In the genomic region with DNA sequence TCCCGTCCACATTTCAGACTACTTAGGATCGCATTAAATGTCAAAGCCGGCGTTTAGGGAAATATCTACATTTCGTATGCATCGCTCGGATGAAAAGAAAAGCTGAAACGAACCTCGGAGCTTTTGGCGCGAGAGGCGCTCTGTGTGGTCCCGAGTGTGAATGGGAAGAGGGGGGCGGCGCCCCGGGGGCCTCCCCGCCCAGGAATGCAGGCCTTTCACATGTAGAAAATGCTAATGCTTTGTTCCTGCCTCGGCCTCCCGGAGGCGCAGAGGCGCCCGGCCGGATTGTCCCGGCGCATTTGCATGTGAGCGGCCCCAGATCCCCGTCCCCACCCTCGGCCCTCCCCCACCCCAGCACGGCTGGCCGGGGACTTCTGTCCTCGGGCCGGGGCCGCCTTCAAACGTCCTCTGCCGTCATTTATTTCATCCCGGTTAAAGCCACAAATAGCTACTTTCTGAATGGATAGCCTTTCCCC, we compare ENCODE assay signal across 1 cellular context.
A peak's percentile ranks its signal among the peaks of the same experiment; 100 is the strongest.
TF ChIP-seq lines count a peak whose summit lies in the region.

No MANE protein-coding gene starts in this region.

TF ChIP-seq in HepG2, 621 proteins besides CTCF, POLR2A, EP300 and RAD21 (continued from another document and continues in another):
- TF ChIP-seq, protein P1, sequence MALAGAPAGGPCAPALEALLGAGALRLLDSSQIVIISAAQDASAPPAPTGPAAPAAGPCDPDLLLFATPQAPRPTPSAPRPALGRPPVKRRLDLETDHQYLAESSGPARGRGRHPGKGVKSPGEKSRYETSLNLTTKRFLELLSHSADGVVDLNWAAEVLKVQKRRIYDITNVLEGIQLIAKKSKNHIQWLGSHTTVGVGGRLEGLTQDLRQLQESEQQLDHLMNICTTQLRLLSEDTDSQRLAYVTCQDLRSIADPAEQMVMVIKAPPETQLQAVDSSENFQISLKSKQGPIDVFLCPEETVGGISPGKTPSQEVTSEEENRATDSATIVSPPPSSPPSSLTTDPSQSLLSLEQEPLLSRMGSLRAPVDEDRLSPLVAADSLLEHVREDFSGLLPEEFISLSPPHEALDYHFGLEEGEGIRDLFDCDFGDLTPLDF (CRISPR knock-in tag; IDR thresholded peaks at IDR 0.05), result peak; percentile 70; the same call in 1 of the 2 replicates
- TF ChIP-seq ZIK1 (CRISPR knock-in tag; IDR thresholded peaks at IDR 0.05; ENCODE audit: borderline replicate concordance, low read depth) (no peak), RFXAP (CRISPR knock-in tag; IDR thresholded peaks at IDR 0.05; ENCODE audit: borderline replicate concordance) (peak; percentile 34; the same call in 1 of the 2 replicates), SOX13 (IDR thresholded peaks at IDR 0.05) (peak; percentile 21; the same call in 1 of the 2 replicates), SOX13 (CRISPR knock-in tag; conservative IDR thresholded peaks at IDR 0.05 in 1 of 2, IDR thresholded peaks at IDR 0.05 in 1 of 2) (peak in 1 of 2 experiments; percentile 83; a peak in 2 of 4 replicates), ZSCAN12 (CRISPR knock-in tag; IDR thresholded peaks at IDR 0.05) (no peak), ONECUT2 (CRISPR knock-in tag; IDR thresholded peaks at IDR 0.05) (no peak), TFDP2 (CRISPR knock-in tag; IDR thresholded peaks at IDR 0.05) (peak; percentile 61), ATF7 (IDR thresholded peaks at IDR 0.05) (no peak), ATF7 (CRISPR knock-in tag; IDR thresholded peaks at IDR 0.05) (no peak), PPARG (CRISPR knock-in tag; conservative IDR thresholded peaks at IDR 0.05) (0 out of 2 replicates have a peak, but pooled peaks have one; percentile 9), ZNF761 (CRISPR knock-in tag; conservative IDR thresholded peaks at IDR 0.05) (no peak), ZNF598 (CRISPR knock-in tag; IDR thresholded peaks at IDR 0.05; ENCODE audit: borderline replicate concordance) (no peak), HNF1A (IDR thresholded peaks at IDR 0.05; ENCODE audit: low read depth) (no peak), HNF1A (CRISPR knock-in tag; IDR thresholded peaks at IDR 0.05; ENCODE audit: borderline replicate concordance) (no peak), ZNF670 (CRISPR knock-in tag; IDR thresholded peaks at IDR 0.05; ENCODE audit: borderline replicate concordance) (no peak), ETV5 (CRISPR knock-in tag; IDR thresholded peaks at IDR 0.05; ENCODE audit: borderline replicate concordance) (peak; percentile 32; the same call in 1 of the 2 replicates), FOXJ3 (CRISPR knock-in tag; IDR thresholded peaks at IDR 0.05; ENCODE audit: borderline replicate concordance) (peak; percentile 29; the same call in 1 of the 2 replicates), YY1 (IDR thresholded peaks at IDR 0.05; ENCODE audit: insufficient read depth, insufficient replicate concordance, low read depth, low read length) (peak; percentile 35), ZNF572 (CRISPR knock-in tag; IDR thresholded peaks at IDR 0.05) (no peak), MXI1 (IDR thresholded peaks at IDR 0.05; ENCODE audit: borderline replicate concordance, low read depth, low read length) (peak; percentile 54; the same call in 1 of the 3 replicates), SAP130 (CRISPR knock-in tag; IDR thresholded peaks at IDR 0.05; ENCODE audit: low read depth) (no peak), ARHGAP35 (CRISPR knock-in tag; IDR thresholded peaks at IDR 0.05; ENCODE audit: borderline replicate concordance) (no peak), SIN3A (IDR thresholded peaks at IDR 0.05; ENCODE audit: borderline replicate concordance, low read depth, low read length) (peak; percentile 50; the same call in 1 of the 2 replicates), SP5 (CRISPR knock-in tag; IDR thresholded peaks at IDR 0.05; ENCODE audit: borderline replicate concordance, low read depth) (peak; percentile 26; the same call in 1 of the 2 replicates), HNF4A (CRISPR knock-in tag; IDR thresholded peaks at IDR 0.05) (no peak; the same call in 1 of the 2 replicates), ZNF430 (CRISPR knock-in tag; IDR thresholded peaks at IDR 0.05) (no peak), TARDBP (CRISPR knock-in tag; IDR thresholded peaks at IDR 0.05) (no peak), RCOR2 (CRISPR knock-in tag; IDR thresholded peaks at IDR 0.05) (0 out of 2 replicates have a peak, but pooled peaks have one; percentile 9), MYC (CRISPR knock-in tag; IDR thresholded peaks at IDR 0.05; ENCODE audit: borderline replicate concordance) (peak; percentile 7; the same call in 1 of the 2 replicates), ZNF24 (IDR thresholded peaks at IDR 0.05) (no peak), MEF2D (CRISPR knock-in tag; IDR thresholded peaks at IDR 0.05) (no peak), KLF16 (CRISPR knock-in tag; IDR thresholded peaks at IDR 0.05) (peak in 1 of 2 experiments; percentile 33; a peak in 1 of 4 replicates), ZNF121 (CRISPR knock-in tag; IDR thresholded peaks at IDR 0.05) (peak; percentile 77), KDM5A (IDR thresholded peaks at IDR 0.05; ENCODE audit: borderline replicate concordance, low read length) (no peak), SIN3B (IDR thresholded peaks at IDR 0.05; ENCODE audit: low read length) (0 out of 2 replicates have a peak, but pooled peaks have one; percentile 8), EZH2 (conservative IDR thresholded peaks at IDR 0.05; ENCODE audit: low read depth, low read length) (no peak), ZNF790 (CRISPR knock-in tag; IDR thresholded peaks at IDR 0.05; ENCODE audit: borderline replicate concordance) (no peak)
- TF ChIP-seq, protein P2, sequence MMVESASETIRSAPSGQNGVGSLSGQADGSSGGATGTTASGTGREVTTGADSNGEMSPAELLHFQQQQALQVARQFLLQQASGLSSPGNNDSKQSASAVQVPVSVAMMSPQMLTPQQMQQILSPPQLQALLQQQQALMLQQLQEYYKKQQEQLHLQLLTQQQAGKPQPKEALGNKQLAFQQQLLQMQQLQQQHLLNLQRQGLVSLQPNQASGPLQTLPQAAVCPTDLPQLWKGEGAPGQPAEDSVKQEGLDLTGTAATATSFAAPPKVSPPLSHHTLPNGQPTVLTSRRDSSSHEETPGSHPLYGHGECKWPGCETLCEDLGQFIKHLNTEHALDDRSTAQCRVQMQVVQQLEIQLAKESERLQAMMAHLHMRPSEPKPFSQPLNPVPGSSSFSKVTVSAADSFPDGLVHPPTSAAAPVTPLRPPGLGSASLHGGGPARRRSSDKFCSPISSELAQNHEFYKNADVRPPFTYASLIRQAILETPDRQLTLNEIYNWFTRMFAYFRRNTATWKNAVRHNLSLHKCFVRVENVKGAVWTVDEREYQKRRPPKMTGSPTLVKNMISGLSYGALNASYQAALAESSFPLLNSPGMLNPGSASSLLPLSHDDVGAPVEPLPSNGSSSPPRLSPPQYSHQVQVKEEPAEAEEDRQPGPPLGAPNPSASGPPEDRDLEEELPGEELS (CRISPR knock-in tag; IDR thresholded peaks at IDR 0.05), result peak; percentile 44; the same call in 1 of the 2 replicates
- TF ChIP-seq, protein P3, sequence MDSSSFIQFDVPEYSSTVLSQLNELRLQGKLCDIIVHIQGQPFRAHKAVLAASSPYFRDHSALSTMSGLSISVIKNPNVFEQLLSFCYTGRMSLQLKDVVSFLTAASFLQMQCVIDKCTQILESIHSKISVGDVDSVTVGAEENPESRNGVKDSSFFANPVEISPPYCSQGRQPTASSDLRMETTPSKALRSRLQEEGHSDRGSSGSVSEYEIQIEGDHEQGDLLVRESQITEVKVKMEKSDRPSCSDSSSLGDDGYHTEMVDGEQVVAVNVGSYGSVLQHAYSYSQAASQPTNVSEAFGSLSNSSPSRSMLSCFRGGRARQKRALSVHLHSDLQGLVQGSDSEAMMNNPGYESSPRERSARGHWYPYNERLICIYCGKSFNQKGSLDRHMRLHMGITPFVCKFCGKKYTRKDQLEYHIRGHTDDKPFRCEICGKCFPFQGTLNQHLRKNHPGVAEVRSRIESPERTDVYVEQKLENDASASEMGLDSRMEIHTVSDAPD (CRISPR knock-in tag; IDR thresholded peaks at IDR 0.05), result no peak
- TF ChIP-seq, protein P4, sequence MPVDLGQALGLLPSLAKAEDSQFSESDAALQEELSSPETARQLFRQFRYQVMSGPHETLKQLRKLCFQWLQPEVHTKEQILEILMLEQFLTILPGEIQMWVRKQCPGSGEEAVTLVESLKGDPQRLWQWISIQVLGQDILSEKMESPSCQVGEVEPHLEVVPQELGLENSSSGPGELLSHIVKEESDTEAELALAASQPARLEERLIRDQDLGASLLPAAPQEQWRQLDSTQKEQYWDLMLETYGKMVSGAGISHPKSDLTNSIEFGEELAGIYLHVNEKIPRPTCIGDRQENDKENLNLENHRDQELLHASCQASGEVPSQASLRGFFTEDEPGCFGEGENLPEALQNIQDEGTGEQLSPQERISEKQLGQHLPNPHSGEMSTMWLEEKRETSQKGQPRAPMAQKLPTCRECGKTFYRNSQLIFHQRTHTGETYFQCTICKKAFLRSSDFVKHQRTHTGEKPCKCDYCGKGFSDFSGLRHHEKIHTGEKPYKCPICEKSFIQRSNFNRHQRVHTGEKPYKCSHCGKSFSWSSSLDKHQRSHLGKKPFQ (CRISPR knock-in tag; IDR thresholded peaks at IDR 0.05; ENCODE audit: insufficient replicate concordance), result peak; percentile 69
- TF ChIP-seq, protein P5, sequence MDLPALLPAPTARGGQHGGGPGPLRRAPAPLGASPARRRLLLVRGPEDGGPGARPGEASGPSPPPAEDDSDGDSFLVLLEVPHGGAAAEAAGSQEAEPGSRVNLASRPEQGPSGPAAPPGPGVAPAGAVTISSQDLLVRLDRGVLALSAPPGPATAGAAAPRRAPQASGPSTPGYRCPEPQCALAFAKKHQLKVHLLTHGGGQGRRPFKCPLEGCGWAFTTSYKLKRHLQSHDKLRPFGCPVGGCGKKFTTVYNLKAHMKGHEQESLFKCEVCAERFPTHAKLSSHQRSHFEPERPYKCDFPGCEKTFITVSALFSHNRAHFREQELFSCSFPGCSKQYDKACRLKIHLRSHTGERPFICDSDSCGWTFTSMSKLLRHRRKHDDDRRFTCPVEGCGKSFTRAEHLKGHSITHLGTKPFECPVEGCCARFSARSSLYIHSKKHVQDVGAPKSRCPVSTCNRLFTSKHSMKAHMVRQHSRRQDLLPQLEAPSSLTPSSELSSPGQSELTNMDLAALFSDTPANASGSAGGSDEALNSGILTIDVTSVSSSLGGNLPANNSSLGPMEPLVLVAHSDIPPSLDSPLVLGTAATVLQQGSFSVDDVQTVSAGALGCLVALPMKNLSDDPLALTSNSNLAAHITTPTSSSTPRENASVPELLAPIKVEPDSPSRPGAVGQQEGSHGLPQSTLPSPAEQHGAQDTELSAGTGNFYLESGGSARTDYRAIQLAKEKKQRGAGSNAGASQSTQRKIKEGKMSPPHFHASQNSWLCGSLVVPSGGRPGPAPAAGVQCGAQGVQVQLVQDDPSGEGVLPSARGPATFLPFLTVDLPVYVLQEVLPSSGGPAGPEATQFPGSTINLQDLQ (CRISPR knock-in tag; IDR thresholded peaks at IDR 0.05), result 0 out of 2 replicates have a peak, but pooled peaks have one; percentile 52
- TF ChIP-seq, protein P6, sequence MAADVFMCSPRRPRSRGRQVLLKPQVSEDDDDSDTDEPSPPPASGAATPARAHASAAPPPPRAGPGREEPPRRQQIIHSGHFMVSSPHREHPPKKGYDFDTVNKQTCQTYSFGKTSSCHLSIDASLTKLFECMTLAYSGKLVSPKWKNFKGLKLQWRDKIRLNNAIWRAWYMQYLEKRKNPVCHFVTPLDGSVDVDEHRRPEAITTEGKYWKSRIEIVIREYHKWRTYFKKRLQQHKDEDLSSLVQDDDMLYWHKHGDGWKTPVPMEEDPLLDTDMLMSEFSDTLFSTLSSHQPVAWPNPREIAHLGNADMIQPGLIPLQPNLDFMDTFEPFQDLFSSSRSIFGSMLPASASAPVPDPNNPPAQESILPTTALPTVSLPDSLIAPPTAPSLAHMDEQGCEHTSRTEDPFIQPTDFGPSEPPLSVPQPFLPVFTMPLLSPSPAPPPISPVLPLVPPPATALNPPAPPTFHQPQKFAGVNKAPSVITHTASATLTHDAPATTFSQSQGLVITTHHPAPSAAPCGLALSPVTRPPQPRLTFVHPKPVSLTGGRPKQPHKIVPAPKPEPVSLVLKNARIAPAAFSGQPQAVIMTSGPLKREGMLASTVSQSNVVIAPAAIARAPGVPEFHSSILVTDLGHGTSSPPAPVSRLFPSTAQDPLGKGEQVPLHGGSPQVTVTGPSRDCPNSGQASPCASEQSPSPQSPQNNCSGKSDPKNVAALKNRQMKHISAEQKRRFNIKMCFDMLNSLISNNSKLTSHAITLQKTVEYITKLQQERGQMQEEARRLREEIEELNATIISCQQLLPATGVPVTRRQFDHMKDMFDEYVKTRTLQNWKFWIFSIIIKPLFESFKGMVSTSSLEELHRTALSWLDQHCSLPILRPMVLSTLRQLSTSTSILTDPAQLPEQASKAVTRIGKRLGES (CRISPR knock-in tag; IDR thresholded peaks at IDR 0.05; ENCODE audit: borderline replicate concordance), result no peak
